ENCODE assay signal across 9 cellular contexts in the genomic region with DNA sequence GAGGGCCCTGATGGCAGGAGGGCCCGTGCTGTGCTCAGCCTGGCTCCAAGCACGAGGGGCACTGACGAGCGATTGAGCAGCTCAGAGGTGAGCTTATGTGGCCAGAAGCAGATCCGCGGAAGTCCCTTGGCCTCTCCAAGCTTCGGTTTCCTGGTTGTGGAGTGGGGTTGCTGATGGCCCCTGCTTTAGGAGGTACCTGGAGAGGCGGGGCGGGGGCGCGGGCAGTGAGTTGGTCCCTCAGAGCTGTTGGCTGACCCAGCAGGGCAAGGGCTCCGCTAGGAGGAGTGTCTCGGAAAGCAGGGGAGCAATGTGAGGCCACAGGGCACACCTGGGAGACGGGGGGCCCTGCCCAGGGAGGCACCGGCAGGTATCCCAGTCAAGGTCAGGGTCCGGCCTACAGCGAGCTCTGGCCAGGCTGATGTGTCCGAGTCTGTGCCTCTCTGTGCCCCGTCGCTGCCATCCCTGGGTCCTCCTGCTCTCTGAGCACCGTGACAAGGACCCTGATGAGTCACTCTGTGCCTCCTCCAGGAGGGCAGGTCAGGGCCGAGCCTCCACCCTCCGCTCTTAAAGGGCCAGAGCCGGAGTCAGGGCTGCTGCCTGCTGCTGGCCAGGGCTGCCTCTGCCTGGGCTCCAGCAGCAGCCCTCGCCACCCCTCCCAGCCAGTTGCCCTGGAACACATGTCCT. TPM values are rescaled to one million over a fixed set of nuclear protein-coding genes. Genes with fewer than 3 reads are reported as not detected.
DNase-seq lines count a peak whose midpoint lies in the region; ATAC-seq and TF ChIP-seq lines count a peak whose summit lies in the region.
"Had no signal": no experiment of that assay in that cellular context is flagged by ENCODE, and none has a peak within 500 bp of the region (broad histone marks: within the 10 kb centered on the region; RNA-seq: fewer than 3 reads in every experiment).

No MANE protein-coding gene starts in this region.

- H3K4me3 ChIP-seq in fibroblast of villous mesenchyme (ENCODE audit: low read depth, low read length) (peak overlapping the region; percentile 26), sigmoid colon (peak overlapping the region; percentile 21 to 55 (median 47))

- no peaks in the 10 kb centered on the region for H3K9me3 ChIP-seq in sigmoid colon

- TF ChIP-seq EP300 in sigmoid colon (IDR thresholded peaks at IDR 0.05): no peak

- intact Hi-C loops in sigmoid colon (cut with DNase I): no loop called here

- CTCF ChIA-PET in RWPE1 (lab: Yijun Ruan, JAX): interaction anchor here (0.6 to 1.9 kb wide), 9 partner anchors 12 to 1561 kb away, joined by 3 to 7 read pairs (median 4); a partner anchor contains a TSS

- 23 to 66% methylated on average over 25 of the region's 25 CpGs for WGBS in sigmoid colon, 2 donors

- TF ChIP-seq CTCF in RWPE1 (conservative IDR thresholded peaks at IDR 0.05; ENCODE audit: low read depth): no peak
- no peak for TF ChIP-seq CTCF in fibroblast of villous mesenchyme (IDR thresholded peaks at IDR 0.05; ENCODE audit: insufficient read depth, low read depth, low read length)
- no peak for TF ChIP-seq CTCF in sigmoid colon (IDR thresholded peaks at IDR 0.05)

- no peaks in the 10 kb centered on the region for H3K36me3 ChIP-seq in sigmoid colon

- H3K27me3 ChIP-seq in sigmoid colon: no peaks in the 10 kb centered on the region

- peak; percentile 26 to 35 for TF ChIP-seq POLR2A in sigmoid colon (IDR thresholded peaks at IDR 0.05)

- DNase-seq in DMS 273 (lab: John Stamatoyannopoulos, UW; ENCODE audit: unreplicated experiment): peak; percentile 29
- DNase-seq in DMS 273 treated with DMSO at 0.1 percent for 48 hours (lab: John Stamatoyannopoulos, UW): no peak
- DNase-seq in RWPE1 (ENCODE audit: low spot score): peak; percentile 92
- peak; percentile 61 for DNase-seq in fibroblast of villous mesenchyme (ENCODE audit: low read depth)
- peak; percentile 90 for DNase-seq in sigmoid colon
- DNase-seq in putamen (ENCODE audit: low spot score): no peak

- no peak for ATAC-seq in GM21447 (IDR thresholded peaks at IDR 0.05; ENCODE audit: unreplicated experiment)
- no peak for ATAC-seq in GM21825 (IDR thresholded peaks at IDR 0.05; ENCODE audit: unreplicated experiment)

- H3K4me1 ChIP-seq in sigmoid colon: peaks cover 0 to 99% (median 97%) of the 10 kb centered on the region in 4 donors

- H3K27ac ChIP-seq in RWPE1 (peak overlapping the region; percentile 74), sigmoid colon (peak overlapping the region; percentile 94 to 99 (median 96))
- H3K27ac ChIP-seq: 22Rv1 had no signal

- POLR2A ChIA-PET in RWPE1 (lab: Yijun Ruan, JAX; ENCODE audit: low non-redundant PET): no interaction called here

RNA-seq across cellular contexts. Expression of a gene that starts 14.8 kb away (rescaled TPM):
- total RNA-seq in fibroblast of villous mesenchyme (30.0 and 42.7 TPM in 2 replicates), sigmoid colon (100 to 1,000 TPM in 1 of 4 donors, 10 to 100 TPM in 3; 78.5 to 133 (median 96.9) TPM)
- polyA plus RNA-seq in sigmoid colon: 1 to 10 TPM in 2 of 3 donors, under 1 TPM in 1; 0.69 to 8.9 (median 4.2) TPM

Comparison
In these comparisons a context has a peak if more than half of its experiments do, and no peak if none do; other contexts are left out.
1. DNase-seq: peak in DMS 273 (single experiment), RWPE1 (single experiment), fibroblast of villous mesenchyme (single experiment) and sigmoid colon (single experiment); none in DMS 273 treated with DMSO at 0.1 percent for 48 hours (single experiment) and putamen (single experiment).